In the genomic region with DNA sequence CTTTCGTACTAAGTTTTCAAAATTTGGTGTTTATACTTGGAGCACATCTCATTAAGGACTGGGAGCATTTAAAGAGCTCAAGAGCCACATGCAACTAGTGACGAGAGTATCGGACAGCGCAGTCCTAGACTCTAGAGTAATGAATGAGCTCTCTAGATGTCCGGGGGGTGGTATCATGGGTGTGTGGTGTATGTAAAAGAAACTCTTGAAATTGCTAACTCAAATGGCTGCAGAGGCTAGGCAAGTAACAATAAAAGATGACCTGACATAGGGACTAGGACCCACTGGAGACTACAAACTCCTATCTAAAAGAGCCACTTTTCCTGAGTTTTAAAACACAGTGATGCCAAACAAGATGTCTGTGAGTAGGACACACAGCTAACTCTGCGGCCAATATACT, we compare ENCODE assay signal across 17 cellular contexts. TPM values are rescaled to one million over a fixed set of nuclear protein-coding genes. Genes with fewer than 3 reads are reported as not detected.
DNase-seq lines count a peak whose midpoint lies in the region; TF ChIP-seq lines count a peak whose summit lies in the region.
"Had no signal": no experiment of that assay in that cellular context is flagged by ENCODE, and none has a peak within 500 bp of the region (broad histone marks: within the 10 kb centered on the region; RNA-seq: fewer than 3 reads in every experiment).

No MANE protein-coding gene starts in this region.

- in situ Hi-C loops in mammary epithelial cell (cut with MboI; ENCODE audit: low sequenced_read_pairs in 2 of 2) = no loop called here

- H3K27me3 Mint-ChIP-seq in MCF 10A (ENCODE audit: insufficient read depth, unreplicated experiment) (no peaks in the 10 kb centered on the region), endodermal cell (ENCODE audit: insufficient read depth) (no peaks in the 10 kb centered on the region), type B pancreatic cell (no peaks in the 10 kb centered on the region)
- H3K27me3 Mint-ChIP-seq: effector memory CD8-positive, alpha-beta T cell had no signal

- no peak for TF ChIP-seq POLR2A in vagina (IDR thresholded peaks at IDR 0.05)

- H3K4me3 Mint-ChIP-seq in MCF 10A (ENCODE audit: unreplicated experiment) (peak overlapping the region; percentile 28), endodermal cell (peak overlapping the region; percentile 89), type B pancreatic cell (peak overlapping the region; percentile 78)

- H3K36me3 ChIP-seq in mammary epithelial cell (ENCODE audit: insufficient read depth, low read length) = no peaks in the 10 kb centered on the region
- H3K36me3 ChIP-seq in OCI-LY1 (ENCODE audit: insufficient read depth, low read length) = no peaks in the 10 kb centered on the region
- no peaks in the 10 kb centered on the region for H3K36me3 ChIP-seq in endodermal cell (ENCODE audit: control insufficient read depth, insufficient read depth, low read length)
- H3K36me3 ChIP-seq in vagina = no peaks in the 10 kb centered on the region
- H3K36me3 ChIP-seq: upper lobe of left lung, WERI-Rb-1 had no signal

- H3K27me3 ChIP-seq in mammary epithelial cell (ENCODE audit: insufficient read depth, low read length) = no peaks in the 10 kb centered on the region
- no peaks in the 10 kb centered on the region for H3K27me3 ChIP-seq in OCI-LY1 (ENCODE audit: insufficient read depth, low read length)
- no peaks in the 10 kb centered on the region for H3K27me3 ChIP-seq in endodermal cell (ENCODE audit: control insufficient read depth, insufficient read depth, low read length, poor library complexity, severe bottlenecking)
- no peaks in the 10 kb centered on the region for H3K27me3 ChIP-seq in vagina
- H3K27me3 ChIP-seq: upper lobe of left lung had no signal

- H3K9me2 ChIP-seq in OCI-LY1 (ENCODE audit: low read depth, low read length) = no peaks in the 10 kb centered on the region

- WGBS in mammary epithelial cell (ENCODE audit: low coverage, missing lambda C conversion rate) = 100% methylated on average over 6 of the region's 6 CpGs
- 94 to 100% methylated on average over 5 to 6 of the region's 6 CpGs for WGBS in endodermal cell (ENCODE audit: insufficient coverage in 1 of 2, insufficient read length in 1 of 2), 2 experiments

- no peaks in the 10 kb centered on the region for H3K9me3 Mint-ChIP-seq in MCF 10A (ENCODE audit: unreplicated experiment)
- no peaks in the 10 kb centered on the region for H3K9me3 Mint-ChIP-seq in endodermal cell
- H3K9me3 Mint-ChIP-seq in type B pancreatic cell = peaks cover 4% of the 10 kb centered on the region
- H3K9me3 Mint-ChIP-seq: effector memory CD8-positive, alpha-beta T cell had no signal

- H3K4me3 ChIP-seq in mammary epithelial cell (replicated peaks in 1 of 3; ENCODE audit: insufficient read depth in 1 of 3, low read depth in 2 of 3, low read length in 3 of 3) (no peak overlapping the region), OCI-LY1 (ENCODE audit: low read depth, low read length, poor library complexity, severe bottlenecking) (no peak overlapping the region), endodermal cell (ENCODE audit: low read length) (peak overlapping the region; percentile 98), vagina (no peak overlapping the region)
- H3K4me3 ChIP-seq: lung had no signal

- no peaks in the 10 kb centered on the region for H3F3A ChIP-seq in OCI-LY1 (ENCODE audit: insufficient read depth, low read length)

- no peak for TF ChIP-seq CTCF in MCF 10A (IDR thresholded peaks at IDR 0.05; ENCODE audit: unreplicated experiment)
- no peak for TF ChIP-seq CTCF in mammary epithelial cell (conservative IDR thresholded peaks at IDR 0.05 in 1 of 2, IDR thresholded peaks at IDR 0.05 in 1 of 2; ENCODE audit: extremely low read depth in 1 of 2, insufficient read depth in 1 of 2, low read depth in 1 of 2, low read length in 2 of 2)
- no peak for TF ChIP-seq CTCF in OCI-LY1 (IDR thresholded peaks at IDR 0.05; ENCODE audit: low read length)
- TF ChIP-seq CTCF in endodermal cell (conservative IDR thresholded peaks at IDR 0.05) = no peak
- no peak for TF ChIP-seq CTCF in type B pancreatic cell (conservative IDR thresholded peaks at IDR 0.05)
- no peak for TF ChIP-seq CTCF in vagina (IDR thresholded peaks at IDR 0.05)

- CTCF ChIA-PET in MCF 10A (lab: Yijun Ruan, JAX) (interaction anchor here (0.6 to 3.1 kb wide), 8 partner anchors 17 to 386 kb away, joined by 3 to 14 read pairs (median 3); no protein-coding TSS in a partner anchor), mammary epithelial cell (lab: Charles Lee; ENCODE audit: low non-redundant PET) (no interaction called here)

- dilution Hi-C loops in mammary epithelial cell (cut with HindIII; ENCODE audit: low sequenced_read_pairs) = no loop called here

- H3K4me2 ChIP-seq in mammary epithelial cell (ENCODE audit: insufficient read depth, low read depth, low read length) (no peak overlapping the region), OCI-LY1 (ENCODE audit: low read length) (peak overlapping the region; percentile 10; the same call in 1 of the 2 replicates)

- H3K4me1 Mint-ChIP-seq in MCF 10A (ENCODE audit: insufficient read depth, unreplicated experiment) (peaks cover 8% of the 10 kb centered on the region), endodermal cell (peaks cover 14% of the 10 kb centered on the region), type B pancreatic cell (ENCODE audit: unreplicated experiment) (peaks cover 19% of the 10 kb centered on the region)

- H3K79me2 ChIP-seq in mammary epithelial cell (ENCODE audit: insufficient read depth, low read length) (peaks cover 14% of the 10 kb centered on the region), OCI-LY1 (ENCODE audit: insufficient read depth, low read length) (no peaks in the 10 kb centered on the region)

- H3K9ac ChIP-seq in mammary epithelial cell (ENCODE audit: insufficient read depth, low read length) (no peak overlapping the region), OCI-LY1 (ENCODE audit: low read length) (no peak overlapping the region; the same call in 1 of the 2 replicates), endodermal cell (ENCODE audit: extremely low read depth, low read length, poor library complexity, severe bottlenecking) (no peak overlapping the region)

- POLR2A ChIA-PET in MCF 10A (lab: Yijun Ruan, JAX) = interaction anchor here (0.7 to 6.8 kb wide), 8 partner anchors 9 to 374 kb away, joined by 3 to 43 read pairs (median 4); partner anchors contain the start of gene USP54

- DNase-seq in MCF 10A (ENCODE audit: unreplicated experiment) (no peak), mammary epithelial cell (no peak), endodermal cell (no peak), type B pancreatic cell (ENCODE audit: extremely low spot score, unreplicated experiment) (no peak), vagina (ENCODE audit: extremely low spot score in 2 of 2) (no peak), NCI-H187 (lab: John Stamatoyannopoulos, UW) (no peak), medulla oblongata (ENCODE audit: extremely low spot score) (no peak)
- DNase-seq: activated effector memory CD4-positive, alpha-beta T cell treated with Interleukin-2 at 50 U/mL for 16 hours; AML-193; effector memory CD8-positive, alpha-beta T cell; NCI-H82; SHP77 treated with DMSO at 0.1 percent for 48 hours; WERI-Rb-1 had no signal

- H3K4me1 ChIP-seq in mammary epithelial cell (ENCODE audit: insufficient read depth, low read length) (peaks cover 6% of the 10 kb centered on the region), OCI-LY1 (ENCODE audit: insufficient read depth, low read length, severe bottlenecking) (peaks cover 25% of the 10 kb centered on the region), endodermal cell (ENCODE audit: control insufficient read depth, insufficient read depth, low read length) (peaks cover 6% of the 10 kb centered on the region), vagina (peaks cover 9% of the 10 kb centered on the region)

- H3K27ac Mint-ChIP-seq in MCF 10A (ENCODE audit: low read depth, unreplicated experiment) = no peak overlapping the region
- no peak overlapping the region for H3K27ac Mint-ChIP-seq in endodermal cell
- peak overlapping the region; percentile 99 for H3K27ac Mint-ChIP-seq in type B pancreatic cell

- H3K36me3 Mint-ChIP-seq in MCF 10A (ENCODE audit: insufficient read depth, unreplicated experiment) (peaks cover 7% of the 10 kb centered on the region), endodermal cell (ENCODE audit: low read depth) (no peaks in the 10 kb centered on the region), type B pancreatic cell (peaks cover 4% of the 10 kb centered on the region)

- H4K20me1 ChIP-seq in mammary epithelial cell (ENCODE audit: insufficient read depth, low read length) = no peaks in the 10 kb centered on the region
- H4K20me1 ChIP-seq in OCI-LY1 (ENCODE audit: insufficient read depth, low read length) = no peaks in the 10 kb centered on the region

- no peak overlapping the region for H2AFZ ChIP-seq in mammary epithelial cell (ENCODE audit: low read depth, low read length)
- H2AFZ ChIP-seq in OCI-LY1 (ENCODE audit: low read length) = no peak overlapping the region

- intact Hi-C loops in MCF 10A (cut with micrococcal nuclease) = no loop called here
- intact Hi-C loops in mammary epithelial cell (cut with micrococcal nuclease) = no loop called here
- intact Hi-C loops in vagina (cut with DNase I) = loop anchor here (5.0 kb wide), 1 partner anchor 50 kb away; no protein-coding TSS in a partner anchor

- BruUV-seq in MCF 10A (replicated peaks; lab: Mats Ljungman, UMichigan) (no TSS peak), mammary epithelial cell (replicated peaks; lab: Mats Ljungman, UMichigan) (no TSS peak)

- no peak overlapping the region for H3K27ac ChIP-seq in mammary epithelial cell (ENCODE audit: insufficient read depth, low read depth, low read length)
- no peak overlapping the region for H3K27ac ChIP-seq in OCI-LY1 (ENCODE audit: low read depth, low read length, poor library complexity, severe bottlenecking)
- H3K27ac ChIP-seq in endodermal cell (ENCODE audit: low read depth, low read length) = no peak overlapping the region
- H3K27ac ChIP-seq in vagina = no peak overlapping the region
- H3K27ac ChIP-seq: WERI-Rb-1 had no signal

- H3K9me3 ChIP-seq in mammary epithelial cell (replicated peaks; ENCODE audit: insufficient read depth, low read length) (no peaks in the 10 kb centered on the region), OCI-LY1 (ENCODE audit: low read length) (no peaks in the 10 kb centered on the region), endodermal cell (ENCODE audit: control insufficient read depth, low read length) (no peaks in the 10 kb centered on the region), vagina (no peaks in the 10 kb centered on the region)
- H3K9me3 ChIP-seq: upper lobe of left lung had no signal

RNA-seq across cellular contexts. Expression of gene MYOZ1, which starts 14.0 kb away (rescaled TPM):
- total RNA-seq in MCF 10A (2022) = not detected in 2 replicates
- total RNA-seq in mammary epithelial cell = under 1 TPM in 1 of 2 donors, not detected in 1; 0.50 TPM
- polyA plus RNA-seq in mammary epithelial cell = not detected
- not detected for polyA minus RNA-seq in mammary epithelial cell
- total RNA-seq in endodermal cell = 1 to 10 TPM; 1.6 to 2.4 TPM
- polyA plus RNA-seq in endodermal cell (2013, experiment 1 of 2) = 0.46 TPM
- 0.62 TPM for polyA plus RNA-seq in endodermal cell (2013, experiment 2 of 2)
- 0.36 and 0.82 TPM in 2 replicates for total RNA-seq in type B pancreatic cell (ENCODE audit: low replicate concordance)
- not detected for total RNA-seq in vagina
- total RNA-seq: LHCN-M2 had no signal

RNA-seq across cellular contexts. Expression of gene SYNPO2L, which starts 28.5 kb away (rescaled TPM):
- total RNA-seq in MCF 10A (2022) (not detected in 2 replicates), mammary epithelial cell (not detected), endodermal cell (under 1 TPM; 0.11 to 0.20 TPM), type B pancreatic cell (ENCODE audit: low replicate concordance) (0.27 TPM in 1 of 2 replicates, not detected in the other), vagina (0.49 TPM)
- polyA plus RNA-seq in mammary epithelial cell = not detected
- not detected for polyA minus RNA-seq in mammary epithelial cell
- 0.11 TPM for polyA plus RNA-seq in endodermal cell (2013, experiment 1 of 2)
- polyA plus RNA-seq in endodermal cell (2013, experiment 2 of 2) = 0.12 TPM

RNA-seq across cellular contexts. Expression of gene USP54, which starts 36.2 kb away (rescaled TPM):
- 19.6 and 21.4 TPM in 2 replicates for total RNA-seq in MCF 10A (2022)
- 10 to 100 TPM; 11.0 to 30.8 TPM for total RNA-seq in mammary epithelial cell
- polyA plus RNA-seq in mammary epithelial cell = 10.0 TPM
- 20.9 TPM for polyA minus RNA-seq in mammary epithelial cell
- total RNA-seq in endodermal cell = 100 to 1,000 TPM in 1 of 2 donors, 10 to 100 TPM in 1; 89.5 to 110 TPM
- polyA plus RNA-seq in endodermal cell (2013, experiment 1 of 2) = 41.0 TPM
- 33.4 TPM for polyA plus RNA-seq in endodermal cell (2013, experiment 2 of 2)
- total RNA-seq in type B pancreatic cell (ENCODE audit: low replicate concordance) = 45.5 and 54.5 TPM in 2 replicates
- 27.7 TPM for total RNA-seq in vagina

Comparison
In these comparisons a context has a peak if more than half of its experiments do, and no peak if none do; other contexts are left out.
1. H3K4me3 Mint-ChIP-seq: peak in every context shown above with its lines; median percentile 89 in endodermal cell; 78 in type B pancreatic cell; 28 in MCF 10A.